In the genomic region with DNA sequence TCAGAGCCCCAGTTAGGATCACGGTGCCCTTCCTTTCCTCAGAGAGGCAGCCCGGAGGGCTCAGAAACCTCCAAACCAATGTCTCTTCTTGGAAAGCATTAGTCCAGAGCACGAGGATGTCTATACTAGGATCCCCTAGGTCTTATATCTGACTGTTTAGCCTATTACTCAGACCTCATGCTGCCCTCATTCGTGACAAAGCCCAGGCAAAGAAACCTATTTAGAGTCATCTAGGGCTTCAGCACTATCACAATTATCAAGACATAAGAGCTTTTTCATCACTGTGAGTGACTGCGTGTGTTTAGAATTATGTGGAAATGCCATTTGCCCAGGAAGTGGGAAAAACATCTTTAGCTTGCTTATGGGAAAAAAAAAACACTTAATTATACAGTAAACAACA, we compare ENCODE assay signal across 16 cellular contexts.
DNase-seq lines count a peak whose midpoint lies in the region; ATAC-seq and TF ChIP-seq lines count a peak whose summit lies in the region.
"Had no signal": no experiment of that assay in that cellular context is flagged by ENCODE, and none has a peak within 500 bp of the region (broad histone marks: within the 10 kb centered on the region; RNA-seq: fewer than 3 reads in every experiment).

No MANE protein-coding gene starts in this region.

- no peak overlapping the region for H3K23ac ChIP-seq in H9 (ENCODE audit: insufficient read length, low read depth, low read length)

- TF ChIP-seq CTCF in CD4-positive, alpha-beta T cell (IDR thresholded peaks at IDR 0.05), result no peak
- TF ChIP-seq CTCF in H9 (conservative IDR thresholded peaks at IDR 0.05) (no peak), brain microvascular endothelial cell (IDR thresholded peaks at IDR 0.05; ENCODE audit: low read depth, low read length, missing control alignments) (no peak)

- H4K8ac ChIP-seq in H9 (replicated peaks; ENCODE audit: insufficient read length, low read depth, low read length), result no peak overlapping the region

- no peaks in the 10 kb centered on the region for H3K27me3 Mint-ChIP-seq in CD4-positive, alpha-beta T cell
- no peaks in the 10 kb centered on the region for H3K27me3 Mint-ChIP-seq in H9 (ENCODE audit: low read depth)

- H3K4me1 Mint-ChIP-seq in CD4-positive, alpha-beta T cell (ENCODE audit: low read depth), result peaks cover 6% of the 10 kb centered on the region
- H3K4me1 Mint-ChIP-seq in H9, result peaks cover 2 to 4% of the 10 kb centered on the region in 2 experiments; a peak in 2 of 4 replicates

- H3K9me3 ChIP-seq in CD4-positive, alpha-beta T cell (ENCODE audit: control insufficient read depth, low read length), result no peaks in the 10 kb centered on the region
- no peaks in the 10 kb centered on the region for H3K9me3 ChIP-seq in H9 (ENCODE audit: control insufficient read depth, low read depth, low read length)
- H3K9me3 ChIP-seq: thoracic aorta had no signal

- CTCF ChIA-PET in CD4-positive, alpha-beta T cell (lab: Charles Lee), result interaction anchor here (1.6 kb wide), 1 partner anchor 8 kb away, joined by 5 read pairs; no protein-coding TSS in a partner anchor

- H3K4me2 ChIP-seq in H9 (ENCODE audit: insufficient read depth, insufficient read length, low read length), result no peak overlapping the region
- H3K4me2 ChIP-seq: hepatocyte had no signal

- peak overlapping the region; percentile 43 for H3K27ac Mint-ChIP-seq in CD4-positive, alpha-beta T cell
- peak overlapping the region in 2 of 3 experiments; percentile 0 to 28; a peak in 4 of 7 replicates for H3K27ac Mint-ChIP-seq in H9
- H3K27ac Mint-ChIP-seq: dendritic cell treated with granulocyte-macrophage colony-stimulating factor and Interleukin-4, amounts not matched to agents 40 ng/mL and 50 ng/mL, for 4 days had no signal

- no peak overlapping the region for H3T11ph ChIP-seq in H9 (ENCODE audit: low read length)

- H3K4me1 ChIP-seq in H9 (ENCODE audit: insufficient read depth, low read length), result no peaks in the 10 kb centered on the region

- no peak overlapping the region for H4K5ac ChIP-seq in H9 (ENCODE audit: insufficient read length, low read depth, low read length)

- no peak overlapping the region for H3K18ac ChIP-seq in H9 (ENCODE audit: insufficient read length, low read depth, low read length)

- no peak overlapping the region for H2BK12ac ChIP-seq in H9 (ENCODE audit: insufficient read length, low read depth, low read length)

- H3K79me2 ChIP-seq in H9 (ENCODE audit: insufficient read depth, low read length), result no peaks in the 10 kb centered on the region
- H3K79me2 ChIP-seq: hepatocyte had no signal

- no peaks in the 10 kb centered on the region for H4K20me1 ChIP-seq in H9 (ENCODE audit: control insufficient read depth, insufficient read depth, insufficient read length)

- H2AFZ ChIP-seq in H9 (ENCODE audit: low read length), result no peak overlapping the region
- H2AFZ ChIP-seq: hepatocyte had no signal

- no peak overlapping the region for H3K27ac ChIP-seq in CD4-positive, alpha-beta T cell (ENCODE audit: low read depth, low read length)
- H3K27ac ChIP-seq in H9 (ENCODE audit: insufficient read length, low read depth, low read length) (no peak overlapping the region), brain microvascular endothelial cell (peak overlapping the region; percentile 38)
- H3K27ac ChIP-seq: hepatocyte, thoracic aorta had no signal

- POLR2A ChIA-PET in CD4-positive, alpha-beta T cell (lab: Charles Lee), result interaction anchor here (0.6 kb wide), 1 partner anchor 844 kb away, joined by 3 read pairs; no protein-coding TSS in a partner anchor

- no peak overlapping the region for H2BK5ac ChIP-seq in H9 (ENCODE audit: insufficient read length, low read length)

- ATAC-seq in CD4-positive, alpha-beta T cell (ENCODE audit: poor library complexity), result no peak

- H3K14ac ChIP-seq in H9 (ENCODE audit: insufficient read depth, low read length), result no peak overlapping the region

- H3K23me2 ChIP-seq in H9 (ENCODE audit: insufficient read length, low read depth, low read length, poor library complexity, severe bottlenecking), result no peaks in the 10 kb centered on the region

- no peak for DNase-seq in CD4-positive, alpha-beta T cell
- DNase-seq in H9 (no peak), brain microvascular endothelial cell (peak; percentile 77), islet precursor cell (peak; percentile 57), glomerular visceral epithelial cell (ENCODE audit: extremely low spot score) (no peak), DMS114 treated with DMSO at 0.1 percent for 48 hours (lab: John Stamatoyannopoulos, UW; ENCODE audit: unreplicated experiment) (no peak), medulla oblongata (ENCODE audit: extremely low spot score) (no peak)
- DNase-seq in stimulated activated naive CD4-positive, alpha-beta T cell (lab: John Stamatoyannopoulos, UW), result no peak
- DNase-seq: AML-193; MV-4-11; NCI-H748 treated with DMSO at 0.1 percent for 48 hours; occipital lobe; stimulated activated CD4-positive, alpha-beta T cell treated with anti-CD3 and anti-CD28 coated beads, Interleukin-2, amount 100 ng/mL, for 48 hours had no signal

- H3K4me3 ChIP-seq in brain microvascular endothelial cell (ENCODE audit: low read depth, low read length), result no peak overlapping the region
- H3K4me3 ChIP-seq: hepatocyte, thoracic aorta had no signal

- no peak overlapping the region for H3K4ac ChIP-seq in H9 (ENCODE audit: low read depth, low read length)

- H2BK120ac ChIP-seq in H9 (ENCODE audit: low read depth, low read length, poor library complexity, severe bottlenecking), result no peak overlapping the region

- intact Hi-C loops in CD4-positive, alpha-beta T cell (cut with DNase I, micrococcal nuclease), result no loop called here

- no peaks in the 10 kb centered on the region for H3K79me1 ChIP-seq in H9 (ENCODE audit: insufficient read depth, low read depth, low read length, poor library complexity, severe bottlenecking)

- peaks cover 3% of the 10 kb centered on the region for H3K9me3 Mint-ChIP-seq in CD4-positive, alpha-beta T cell
- H3K9me3 Mint-ChIP-seq in H9, result peaks cover 0 to 3% of the 10 kb centered on the region in 2 experiments; a peak in 1 of 5 replicates
- H3K9me3 Mint-ChIP-seq: dendritic cell treated with granulocyte-macrophage colony-stimulating factor and Interleukin-4, amounts not matched to agents 40 ng/mL and 50 ng/mL, for 4 days had no signal

- H3K9ac ChIP-seq in H9 (ENCODE audit: extremely low read depth, insufficient read length, low read length), result no peak overlapping the region

- no peak overlapping the region for H3K4me3 Mint-ChIP-seq in CD4-positive, alpha-beta T cell
- H3K4me3 Mint-ChIP-seq in H9, result no peak overlapping the region
- H3K4me3 Mint-ChIP-seq: dendritic cell treated with granulocyte-macrophage colony-stimulating factor and Interleukin-4, amounts not matched to agents 40 ng/mL and 50 ng/mL, for 4 days had no signal

- no peaks in the 10 kb centered on the region for H3K27me3 ChIP-seq in CD4-positive, alpha-beta T cell (ENCODE audit: control insufficient read depth, insufficient read depth, low read length)
- no peaks in the 10 kb centered on the region for H3K27me3 ChIP-seq in H9 (ENCODE audit: insufficient read depth, low read length)
- H3K27me3 ChIP-seq in brain microvascular endothelial cell (replicated peaks), result no peaks in the 10 kb centered on the region
- H3K27me3 ChIP-seq: hepatocyte had no signal

- H2BK20ac ChIP-seq in H9 (ENCODE audit: low read depth, low read length, poor library complexity, severe bottlenecking), result no peak overlapping the region

- no peaks in the 10 kb centered on the region for H3K36me3 ChIP-seq in brain microvascular endothelial cell (replicated peaks)
- H3K36me3 ChIP-seq: thoracic aorta had no signal

- in situ Hi-C loops in brain microvascular endothelial cell (cut with HindIII; ENCODE audit: low pct_ligation_motif_present, low sequenced_read_pairs), result no loop called here

- no peak overlapping the region for H3K56ac ChIP-seq in H9 (ENCODE audit: insufficient read length, low read depth, low read length)

- H4K91ac ChIP-seq in H9 (ENCODE audit: insufficient read length, low read depth, low read length), result no peak overlapping the region

- no peak overlapping the region for H2BK15ac ChIP-seq in H9 (ENCODE audit: low read depth, low read length)

- no CpG with 5 or more reads among the region's 5 CpGs for WGBS in H9 (ENCODE audit: extremely low coverage, insufficient read length, low lambda C conversion rate)

- H3K36me3 Mint-ChIP-seq in CD4-positive, alpha-beta T cell (ENCODE audit: low read depth), result peaks cover 82% of the 10 kb centered on the region
- H3K36me3 Mint-ChIP-seq in H9 (ENCODE audit: insufficient read depth in 1 of 3, low read depth in 3 of 3), result peaks cover 3 to 12% (median 9%) of the 10 kb centered on the region in 3 experiments; a peak in 6 of 7 replicates

- no peak overlapping the region for H2AK5ac ChIP-seq in H9 (ENCODE audit: insufficient read length, low read length)

Comparison
In these comparisons a context has a peak if more than half of its experiments do, and no peak if none do; other contexts are left out.
1. DNase-seq: peak in brain microvascular endothelial cell (single experiment) and islet precursor cell (single experiment); none in CD4-positive, alpha-beta T cell (0 of 10), H9 (single experiment), stimulated activated naive CD4-positive, alpha-beta T cell (0 of 6), glomerular visceral epithelial cell (single experiment), DMS114 treated with DMSO at 0.1 percent for 48 hours (single experiment) and medulla oblongata (single experiment).